In the genomic region with DNA sequence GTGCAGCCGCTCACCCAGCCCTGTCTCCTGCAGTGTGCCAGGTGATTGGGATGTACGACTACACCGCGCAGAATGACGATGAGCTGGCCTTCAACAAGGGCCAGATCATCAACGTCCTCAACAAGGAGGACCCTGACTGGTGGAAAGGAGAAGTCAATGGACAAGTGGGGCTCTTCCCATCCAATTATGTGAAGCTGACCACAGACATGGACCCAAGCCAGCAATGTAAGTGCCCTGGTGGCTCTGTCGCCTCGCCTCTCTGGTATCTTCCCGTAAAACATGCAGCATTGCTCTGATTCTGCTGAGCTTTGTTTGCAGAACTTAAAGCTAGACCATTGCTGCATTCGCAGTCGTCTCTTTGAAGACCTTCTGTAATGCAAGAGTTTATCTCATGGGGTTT, we compare ENCODE assay signal across 16 cellular contexts.
"Had no signal": no experiment of that assay in that cellular context is flagged by ENCODE, and none has a peak within 500 bp of the region (broad histone marks: within the 10 kb centered on the region; RNA-seq: fewer than 3 reads in every experiment).

No MANE protein-coding gene starts in this region.

- H3K27ac ChIP-seq: gastrocnemius medialis had no signal

- H3K4me1 ChIP-seq: gastrocnemius medialis had no signal

- H3K27me3 ChIP-seq: gastrocnemius medialis, heart left ventricle had no signal

- ATAC-seq: activated naive CD8-positive, alpha-beta T cell treated with anti-CD3 and anti-CD28 coated beads, Interleukin-2, amount 50 U/mL, for 24 hours; esophagus mucosa; gastrocnemius medialis; stimulated activated memory B cell treated with anti-CD40 and anti-IgM and Interleukin-4, amounts not matched to agents 10 μg/mL and 1 μg/mL and 100 μg/mL, for 72 hours had no signal

- H3K9me3 ChIP-seq: gastrocnemius medialis, heart left ventricle had no signal

- DNase-seq: activated B cell treated with CpG ODN at 0.5 μM for 24 hours; activated CD4-positive, alpha-beta memory T cell treated with anti-CD3 and anti-CD28 coated beads for 36 hours; activated CD4-positive, alpha-beta T cell treated with anti-CD3 and anti-CD28 coated beads for 4 hours; activated naive CD4-positive, alpha-beta T cell treated with Interleukin-2 at 50 U/mL for 16 hours; activated naive CD8-positive, alpha-beta T cell treated with anti-CD3 and anti-CD28 coated beads, Interleukin-2, amount 50 U/mL, for 24 hours; activated T-cell treated with anti-CD3 and anti-CD28 coated beads, Interleukin-2, amount 50 U/mL, for 24 hours; cerebellar nuclear complex; effector CD4-positive, alpha-beta T cell; gastrocnemius medialis; heart left ventricle; occipital lobe; retina; stimulated activated CD4-positive, alpha-beta T cell treated with anti-CD3 and anti-CD28 coated beads, Interleukin-4, amount 100 ng/mL, for 4 hours; T-helper 2 cell had no signal

- H3K4me3 ChIP-seq: gastrocnemius medialis, heart left ventricle had no signal
